ENCODE assay signal across 18 cellular contexts in the genomic region with DNA sequence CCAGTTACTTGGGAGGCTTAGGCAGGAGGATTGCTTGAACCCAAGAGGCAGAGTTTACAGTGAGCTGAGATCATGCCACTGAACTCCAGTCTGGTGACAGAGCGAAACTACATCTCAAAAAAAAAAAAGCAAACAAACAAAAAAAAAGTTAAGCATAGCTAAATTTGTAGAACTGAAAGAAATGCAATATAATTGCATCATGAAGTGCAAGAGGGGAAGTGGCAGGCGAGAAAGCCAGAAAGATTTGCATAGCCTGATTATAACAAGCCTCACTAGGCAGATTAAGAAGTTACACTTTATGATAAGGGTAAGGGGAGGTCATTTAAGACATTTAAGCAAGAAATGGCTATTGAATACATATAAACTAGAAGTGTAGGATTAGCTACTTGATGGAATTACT.
A peak's percentile ranks its signal among the peaks of the same experiment; 100 is the strongest.
DNase-seq lines count a peak whose midpoint lies in the region; ATAC-seq and TF ChIP-seq lines count a peak whose summit lies in the region.
"Had no signal": no experiment of that assay in that cellular context is flagged by ENCODE, and none has a peak within 500 bp of the region (broad histone marks: within the 10 kb centered on the region; RNA-seq: fewer than 3 reads in every experiment).

No MANE protein-coding gene starts in this region.

- ATAC-seq in GM18499 (IDR thresholded peaks at IDR 0.05; ENCODE audit: insufficient read depth, unreplicated experiment) (peak; percentile 52), GM19351 (IDR thresholded peaks at IDR 0.05; ENCODE audit: unreplicated experiment) (peak; percentile 61), HG02885 (IDR thresholded peaks at IDR 0.05; ENCODE audit: poor library complexity, unreplicated experiment) (peak; percentile 59), T-cell (replicated peaks in 1 of 4) (no peak), sciatic nerve (no peak)
- ATAC-seq: activated naive CD8-positive, alpha-beta T cell treated with anti-CD3 and anti-CD28 coated beads, Interleukin-2, amount 50 U/mL, for 24 hours; natural killer cell had no signal

- TF ChIP-seq CTCF in testis (IDR thresholded peaks at IDR 0.05): no peak

- no peak overlapping the region for H3K4me3 Mint-ChIP-seq in T-cell
- H3K4me3 Mint-ChIP-seq: activated naive CD8-positive, alpha-beta T cell treated with anti-CD3 and anti-CD28 coated beads, Interleukin-2, amount 50 U/mL, for 24 hours; H9; natural killer cell had no signal

- H3K4me1 Mint-ChIP-seq in T-cell: no peaks in the 10 kb centered on the region
- H3K4me1 Mint-ChIP-seq: activated naive CD8-positive, alpha-beta T cell treated with anti-CD3 and anti-CD28 coated beads, Interleukin-2, amount 50 U/mL, for 24 hours; H9; natural killer cell had no signal

- CTCF ChIA-PET in T-cell (lab: Charles Lee): no interaction called here

- H3K4me1 ChIP-seq in testis: no peaks in the 10 kb centered on the region
- H3K4me1 ChIP-seq: parathyroid adenoma had no signal

- H3K27me3 ChIP-seq in testis: no peaks in the 10 kb centered on the region

- peaks cover 0 to 4% (median 0%) of the 10 kb centered on the region in 3 donors for H3K9me3 Mint-ChIP-seq in T-cell
- H3K9me3 Mint-ChIP-seq: activated T-helper 2 cell treated with anti-CD3 and anti-CD28 coated beads, Interferon-gamma antibody, Interleukin-2, Interleukin-4, amounts not matched to agents 10 μg/mL and 5 μg/mL and 100 μg/mL, durations not matched to agents 14 hours and 24 hours and 36 hours; H9 had no signal

- H3K4me3 ChIP-seq in testis: no peak overlapping the region
- H3K4me3 ChIP-seq: coronary artery had no signal

- H3K36me3 Mint-ChIP-seq in T-cell: no peaks in the 10 kb centered on the region
- H3K36me3 Mint-ChIP-seq: natural killer cell had no signal

- H3K27ac ChIP-seq in testis: no peak overlapping the region
- H3K27ac ChIP-seq: coronary artery, parathyroid adenoma had no signal

- no peaks in the 10 kb centered on the region for H3K9me3 ChIP-seq in testis

- POLR2A ChIA-PET in T-cell (lab: Charles Lee): no interaction called here

- DNase-seq in NOMO-1 treated with dmso at 0.1 percent for 144 hours (lab: John Stamatoyannopoulos, UW; ENCODE audit: unreplicated experiment) (peak; percentile 47), T-cell (no peak), testis (no peak), NCI-H1417 treated with DMSO at 0.1 percent for 48 hours (lab: John Stamatoyannopoulos, UW) (no peak), sciatic nerve (ENCODE audit: low spot score) (no peak)
- DNase-seq: activated naive CD8-positive, alpha-beta T cell treated with anti-CD3 and anti-CD28 coated beads, Interleukin-2, amount 50 U/mL, for 24 hours; H9; mesendoderm; natural killer cell; NCI-H2029; NCI-H446 treated with DMSO at 0.1 percent for 48 hours; SHP77 treated with DMSO at 0.1 percent for 48 hours had no signal

- no peaks in the 10 kb centered on the region for H3K36me3 ChIP-seq in testis (ENCODE audit: low read depth, missing control alignments)

- no peak for TF ChIP-seq POLR2A in testis (IDR thresholded peaks at IDR 0.05)

- H3K27me3 Mint-ChIP-seq in T-cell: no peaks in the 10 kb centered on the region
- H3K27me3 Mint-ChIP-seq: activated naive CD8-positive, alpha-beta T cell treated with anti-CD3 and anti-CD28 coated beads, Interleukin-2, amount 50 U/mL, for 24 hours had no signal

- intact Hi-C loops in testis (cut with DNase I; ENCODE audit: low total_unique reads) (no loop called here), sciatic nerve (cut with DNase I) (no loop called here)

- H3K27ac Mint-ChIP-seq in T-cell: no peak overlapping the region
- H3K27ac Mint-ChIP-seq: activated naive CD8-positive, alpha-beta T cell treated with anti-CD3 and anti-CD28 coated beads, Interleukin-2, amount 50 U/mL, for 24 hours; activated T-helper 2 cell treated with anti-CD3 and anti-CD28 coated beads, Interferon-gamma antibody, Interleukin-2, Interleukin-4, amounts not matched to agents 10 μg/mL and 5 μg/mL and 100 μg/mL, durations not matched to agents 14 hours and 24 hours and 36 hours; H9; natural killer cell had no signal

- 74 to 89% methylated on average over 2 of the region's 2 CpGs for WGBS in testis, 2 donors

Comparison
In these comparisons a context has a peak if more than half of its experiments do, and no peak if none do; other contexts are left out.
1. ATAC-seq: peak in GM18499 (single experiment), GM19351 (single experiment) and HG02885 (single experiment); none in T-cell (0 of 4) and sciatic nerve (single experiment).